In the genomic region with DNA sequence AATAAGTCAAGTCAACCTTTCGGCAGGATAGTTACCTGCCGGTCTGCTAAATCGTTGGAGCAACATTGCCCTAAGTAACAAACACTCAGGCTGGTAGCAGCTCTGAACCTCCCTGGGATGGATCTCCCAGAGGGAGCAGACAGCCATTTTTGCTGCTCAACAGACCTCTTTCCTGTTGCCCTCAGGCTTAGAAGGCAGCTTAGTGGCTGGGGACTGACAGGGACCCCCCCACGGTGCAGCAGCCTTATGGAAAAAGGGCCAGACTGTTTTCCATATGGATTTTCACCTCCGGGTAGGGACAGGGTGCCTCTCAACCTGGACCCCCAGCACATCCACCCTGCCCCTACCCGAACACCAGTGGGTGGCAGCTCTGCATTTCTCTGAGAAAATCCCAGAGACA, we compare ENCODE assay signal across 20 cellular contexts.
"Had no signal": no experiment of that assay in that cellular context is flagged by ENCODE, and none has a peak within 500 bp of the region (broad histone marks: within the 10 kb centered on the region; RNA-seq: fewer than 3 reads in every experiment).

No MANE protein-coding gene starts in this region.

- H3K4me1 ChIP-seq: adrenal gland, testis had no signal

- DNase-seq: activated CD4-positive, alpha-beta T cell treated with anti-CD3 and anti-CD28 coated beads, Interleukin-2, amount 50 U/mL, for 1 hour; activated CD4-positive, CD25-positive, alpha-beta regulatory T cell treated with anti-CD3 and anti-CD28 coated beads, Interleukin-2, amount 50 U/mL, for 72 hours; activated gamma-delta T cell; adrenal gland; dermis blood vessel endothelial cell; foreskin fibroblast; hippocampal formation; left ventricle myocardium superior; naive thymus-derived CD4-positive, alpha-beta T cell; pancreas; right lobe of liver; small intestine; stimulated activated CD4-positive, alpha-beta T cell treated with anti-CD3 and anti-CD28 coated beads, Interleukin-15, amount 100 ng/mL, for 24 hours; stimulated activated CD4-positive, alpha-beta T cell treated with anti-CD3 and anti-CD28 coated beads, Interleukin-2, amount 100 ng/mL, for 48 hours; T1000; testis; upper lobe of left lung had no signal

- H3K4me3 ChIP-seq: adrenal gland, pancreas, right lobe of liver, testis, upper lobe of left lung had no signal

- H3K27me3 Mint-ChIP-seq: memory B cell; naive thymus-derived CD4-positive, alpha-beta T cell had no signal

- H3K9me3 ChIP-seq: pancreas, right lobe of liver, testis, upper lobe of left lung had no signal

- H3K36me3 ChIP-seq: adrenal gland, pancreas, right lobe of liver, upper lobe of left lung had no signal

- H3K27ac ChIP-seq: adrenal gland, epithelial cell of prostate, pancreas, right lobe of liver, testis, upper lobe of left lung had no signal

- H3K4me3 Mint-ChIP-seq: memory B cell; naive thymus-derived CD4-positive, alpha-beta T cell had no signal

- H3K9me3 Mint-ChIP-seq: activated naive CD4-positive, alpha-beta T cell treated with anti-CD3 and anti-CD28 coated beads, Interleukin-2, amount 50 U/mL, for 72 hours; memory B cell; naive thymus-derived CD4-positive, alpha-beta T cell had no signal

- H3K27ac Mint-ChIP-seq: memory B cell; naive thymus-derived CD4-positive, alpha-beta T cell had no signal

- H3K36me3 Mint-ChIP-seq: activated naive CD4-positive, alpha-beta T cell treated with anti-CD3 and anti-CD28 coated beads, Interleukin-2, amount 50 U/mL, for 72 hours; naive thymus-derived CD4-positive, alpha-beta T cell had no signal

- H3K27me3 ChIP-seq: adrenal gland, pancreas, right lobe of liver, testis, upper lobe of left lung had no signal
